In the genomic region with DNA sequence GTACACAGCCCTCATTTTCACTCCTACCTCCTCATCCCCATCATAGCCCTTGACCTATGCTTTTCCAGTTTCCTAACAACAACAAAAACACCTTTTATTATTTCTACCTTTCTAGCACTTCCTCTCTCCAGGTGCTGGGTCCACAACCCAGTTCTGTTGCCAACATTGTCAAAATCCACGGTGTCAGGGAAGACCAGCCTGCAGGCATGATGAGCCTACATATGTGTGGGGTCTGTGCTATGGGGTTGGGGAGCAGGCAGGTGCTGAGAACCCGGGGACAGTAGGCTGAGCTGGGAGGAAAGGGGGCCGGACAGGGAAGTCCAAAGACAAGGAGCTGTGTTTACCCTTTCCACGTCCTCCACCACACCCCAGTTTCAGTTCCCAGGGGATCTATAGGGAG, we compare ENCODE assay signal across 8 cellular contexts. TPM values are rescaled to one million over a fixed set of nuclear protein-coding genes. Genes with fewer than 3 reads are reported as not detected.
DNase-seq lines count a peak whose midpoint lies in the region; ATAC-seq, FAIRE-seq and TF ChIP-seq lines count a peak whose summit lies in the region.

No MANE protein-coding gene starts in this region.

- no peaks in the 10 kb centered on the region for H3K9me3 Mint-ChIP-seq in activated CD4-positive, alpha-beta T cell treated with anti-CD3 and anti-CD28 coated beads, Interleukin-2, amount 10 ng/mL, durations not matched to agents 7 days and 5 days
- no peaks in the 10 kb centered on the region for H3K9me3 Mint-ChIP-seq in astrocyte (ENCODE audit: unreplicated experiment)

- H3K4me1 ChIP-seq in astrocyte (ENCODE audit: insufficient read depth, low read length) (peaks cover 27% of the 10 kb centered on the region), right lobe of liver (peaks cover 0 to 52% (median 5%) of the 10 kb centered on the region in 4 donors), thymus (ENCODE audit: control insufficient read depth, insufficient read depth, low read length) (peaks cover 15% of the 10 kb centered on the region)

- peak overlapping the region; percentile 92 for H3K27ac Mint-ChIP-seq in activated CD4-positive, alpha-beta T cell treated with anti-CD3 and anti-CD28 coated beads, Interleukin-2, amount 10 ng/mL, durations not matched to agents 7 days and 5 days
- H3K27ac Mint-ChIP-seq in astrocyte (ENCODE audit: unreplicated experiment) = peak overlapping the region; percentile 97

- H4K20me1 ChIP-seq in astrocyte (ENCODE audit: insufficient read depth, low read length) = peaks cover 14% of the 10 kb centered on the region

- intact Hi-C loops in right lobe of liver (cut with DNase I) = no loop called here

- peak overlapping the region; percentile 87 for H3K4me3 Mint-ChIP-seq in activated CD4-positive, alpha-beta T cell treated with anti-CD3 and anti-CD28 coated beads, Interleukin-2, amount 10 ng/mL, durations not matched to agents 7 days and 5 days
- peak overlapping the region; percentile 89 for H3K4me3 Mint-ChIP-seq in astrocyte (ENCODE audit: unreplicated experiment)

- no peak for TF ChIP-seq CTCF in astrocyte (IDR thresholded peaks at IDR 0.05; ENCODE audit: insufficient read depth, low read depth, low read length)
- no peak for TF ChIP-seq CTCF in right lobe of liver (IDR thresholded peaks at IDR 0.05)

- POLR2A ChIA-PET in activated CD4-positive, alpha-beta T cell treated with anti-CD3 and anti-CD28 coated beads, Interleukin-2, amount 10 ng/mL, durations not matched to agents 7 days and 5 days (lab: Charles Lee) = no interaction called here

- H3K27me3 ChIP-seq in astrocyte (ENCODE audit: insufficient read depth, low read length) = no peaks in the 10 kb centered on the region
- no peaks in the 10 kb centered on the region for H3K27me3 ChIP-seq in right lobe of liver
- H3K27me3 ChIP-seq in thymus (ENCODE audit: control insufficient read depth, insufficient read depth) = no peaks in the 10 kb centered on the region

- no peak for FAIRE-seq in astrocyte (lab: Jason Lieb, UNC)

- peaks cover 40% of the 10 kb centered on the region for H3K4me1 Mint-ChIP-seq in activated CD4-positive, alpha-beta T cell treated with anti-CD3 and anti-CD28 coated beads, Interleukin-2, amount 10 ng/mL, durations not matched to agents 7 days and 5 days
- H3K4me1 Mint-ChIP-seq in astrocyte (ENCODE audit: low read depth, unreplicated experiment) = peaks cover 19% of the 10 kb centered on the region

- H3K9me3 ChIP-seq in astrocyte (ENCODE audit: insufficient read depth, low read depth, low read length) (no peaks in the 10 kb centered on the region), right lobe of liver (no peaks in the 10 kb centered on the region), thymus (ENCODE audit: control insufficient read depth) (no peaks in the 10 kb centered on the region)

- ATAC-seq in right lobe of liver = peak in 1 of 4 donors; percentile 15
- ATAC-seq in HG03521 (IDR thresholded peaks at IDR 0.05; ENCODE audit: unreplicated experiment) = no peak

- CTCF ChIA-PET in activated CD4-positive, alpha-beta T cell treated with anti-CD3 and anti-CD28 coated beads, Interleukin-2, amount 10 ng/mL, durations not matched to agents 7 days and 5 days (lab: Charles Lee) = interaction anchor here (0.6 to 2.8 kb wide), 3 partner anchors 12 to 64 kb away, joined by 3 to 8 read pairs (median 4); no protein-coding TSS in a partner anchor

- peak overlapping the region; percentile 91 for H3K27ac ChIP-seq in astrocyte (ENCODE audit: low read depth, low read length)
- peak overlapping the region in 2 of 3 donors; percentile 73 to 82 for H3K27ac ChIP-seq in right lobe of liver
- H3K27ac ChIP-seq in thymus (ENCODE audit: low read depth) = no peak overlapping the region

- H3K27me3 Mint-ChIP-seq in activated CD4-positive, alpha-beta T cell treated with anti-CD3 and anti-CD28 coated beads, Interleukin-2, amount 10 ng/mL, durations not matched to agents 7 days and 5 days = no peaks in the 10 kb centered on the region
- peaks cover 13% of the 10 kb centered on the region for H3K27me3 Mint-ChIP-seq in astrocyte (ENCODE audit: low read depth, unreplicated experiment)

- H2AFZ ChIP-seq in astrocyte (ENCODE audit: low read depth, low read length) = peak overlapping the region; percentile 98

- H3K4me3 ChIP-seq in astrocyte (ENCODE audit: insufficient read depth, low read depth, low read length) (peak overlapping the region; percentile 91), right lobe of liver (peak overlapping the region in 2 of 3 donors; percentile 82 to 90), thymus (ENCODE audit: low read length) (peak overlapping the region; percentile 92)

- H3K79me2 ChIP-seq in astrocyte (ENCODE audit: insufficient read depth, low read length) = peaks cover 24% of the 10 kb centered on the region

- H3K36me3 Mint-ChIP-seq in activated CD4-positive, alpha-beta T cell treated with anti-CD3 and anti-CD28 coated beads, Interleukin-2, amount 10 ng/mL, durations not matched to agents 7 days and 5 days (ENCODE audit: low read depth) = peaks cover 31% of the 10 kb centered on the region
- peaks cover 15% of the 10 kb centered on the region for H3K36me3 Mint-ChIP-seq in astrocyte (ENCODE audit: low read depth, unreplicated experiment)

- peak overlapping the region; percentile 97 for H3K4me2 ChIP-seq in astrocyte (ENCODE audit: low read length)

- no peak for DNase-seq in activated CD4-positive, alpha-beta T cell treated with anti-CD3 and anti-CD28 coated beads, Interleukin-2, amount 10 ng/mL, durations not matched to agents 7 days and 5 days
- DNase-seq in activated CD4-positive, alpha-beta T cell treated with anti-CD3 and anti-CD28 coated beads, Interleukin-2, amount 50 U/mL, for 48 hours = no peak
- DNase-seq in astrocyte (ENCODE audit: low read depth) (no peak), right lobe of liver (no peak), DMS153 (lab: John Stamatoyannopoulos, UW) (no peak), NCI-H2029 (lab: John Stamatoyannopoulos, UW) (no peak)

- H3K9ac ChIP-seq in astrocyte (ENCODE audit: low read length) = peak overlapping the region; percentile 94

- TF ChIP-seq POLR2A in right lobe of liver (IDR thresholded peaks at IDR 0.05) = no peak

- 15% methylated on average over 4 of the region's 4 CpGs for WGBS in right lobe of liver (ENCODE audit: insufficient coverage, low coverage, low lambda C conversion rate, missing lambda C conversion rate)
- WGBS in thymus = 84% methylated on average over 4 of the region's 4 CpGs

- H3K36me3 ChIP-seq in astrocyte (ENCODE audit: insufficient read depth, low read length) = peaks cover 33% of the 10 kb centered on the region
- H3K36me3 ChIP-seq in right lobe of liver = peaks cover 5 to 35% (median 19%) of the 10 kb centered on the region in 4 donors
- H3K36me3 ChIP-seq in thymus (ENCODE audit: control insufficient read depth, insufficient read depth) = peaks cover 25% of the 10 kb centered on the region

RNA-seq across cellular contexts. Expression of a gene that starts 0.7 kb away (rescaled TPM):
- 10 to 100 TPM; 55.9 to 58.3 TPM for total RNA-seq in activated CD4-positive, alpha-beta T cell treated with anti-CD3 and anti-CD28 coated beads, Interleukin-2, amount 10 ng/mL, durations not matched to agents 7 days and 5 days
- total RNA-seq in astrocyte = 65.1 and 67.3 TPM in 2 replicates
- 10 to 100 TPM; 17.9 to 86.6 (median 30.2) TPM for total RNA-seq in right lobe of liver
- polyA plus RNA-seq in thymus = 21.3 TPM

RNA-seq across cellular contexts. Expression of a gene that starts 3.1 kb away (rescaled TPM):
- total RNA-seq in activated CD4-positive, alpha-beta T cell treated with anti-CD3 and anti-CD28 coated beads, Interleukin-2, amount 10 ng/mL, durations not matched to agents 7 days and 5 days = not detected
- total RNA-seq in astrocyte = not detected in 2 replicates
- 1,000 to 10,000 TPM in 1 of 6 experiments, 100 to 1,000 TPM in 4, 10 to 100 TPM in 1; 57.8 to 1,064 (median 724) TPM for total RNA-seq in right lobe of liver
- polyA plus RNA-seq in thymus = 0.07 TPM

RNA-seq across cellular contexts. Expression of a gene that starts 15.7 kb away (rescaled TPM):
- 10 to 100 TPM; 37.5 to 39.9 TPM for total RNA-seq in activated CD4-positive, alpha-beta T cell treated with anti-CD3 and anti-CD28 coated beads, Interleukin-2, amount 10 ng/mL, durations not matched to agents 7 days and 5 days
- total RNA-seq in astrocyte = 8.0 and 9.3 TPM in 2 replicates
- 1 to 10 TPM; 3.6 to 6.3 (median 5.0) TPM for total RNA-seq in right lobe of liver
- polyA plus RNA-seq in thymus = 18.1 TPM

RNA-seq across cellular contexts. Expression of a gene that starts 34.6 kb away (rescaled TPM):
- not detected for total RNA-seq in activated CD4-positive, alpha-beta T cell treated with anti-CD3 and anti-CD28 coated beads, Interleukin-2, amount 10 ng/mL, durations not matched to agents 7 days and 5 days
- total RNA-seq in astrocyte (not detected in 2 replicates), right lobe of liver (1,000 to 10,000 TPM in 2 of 6 experiments, 100 to 1,000 TPM in 2, 10 to 100 TPM in 2; 21.9 to 1,288 (median 117) TPM)
- polyA plus RNA-seq in thymus = 3.2 TPM

RNA-seq across cellular contexts. Expression of a gene that starts 41.2 kb away (rescaled TPM):
- not detected for total RNA-seq in activated CD4-positive, alpha-beta T cell treated with anti-CD3 and anti-CD28 coated beads, Interleukin-2, amount 10 ng/mL, durations not matched to agents 7 days and 5 days
- total RNA-seq in astrocyte (not detected in 2 replicates), right lobe of liver (over 10,000 TPM in 3 of 6 experiments, 1,000 to 10,000 TPM in 3; 4,225 to 15,106 (median 9,815) TPM)
- polyA plus RNA-seq in thymus = 9.8 TPM

Comparison
In these comparisons a context has a peak if more than half of its experiments do, and no peak if none do; other contexts are left out.
1. RNA of a gene that starts 3.1 kb away (total RNA-seq): 57.8 to 1,064 TPM in right lobe of liver; not detected in activated CD4-positive, alpha-beta T cell treated with anti-CD3 and anti-CD28 coated beads, Interleukin-2, amount 10 ng/mL, durations not matched to agents 7 days and 5 days and not detected in astrocyte; every median in the first group is over 10 times any median in the second.
2. Peak in every context shown above with its lines, with median percentiles within 50 percentile points of each other: H3K4me3 ChIP-seq.